Comparison of ENCODE assay signal across 20 cellular contexts in genomic region chr4:149754526-149754925, GRCh38.
DNase-seq lines count a peak whose midpoint lies in the region; ATAC-seq and TF ChIP-seq lines count a peak whose summit lies in the region.
"Had no signal": no experiment of that assay in that cellular context is flagged by ENCODE, and none has a peak within 500 bp of the region (broad histone marks: within the 10 kb centered on the region; RNA-seq: fewer than 3 reads in every experiment).

No MANE protein-coding gene starts in this region.

- no peaks in the 10 kb centered on the region for H3K27me3 Mint-ChIP-seq in neural crest cell (ENCODE audit: low read depth)
- H3K27me3 Mint-ChIP-seq in CD14-positive monocyte (ENCODE audit: low read depth in 3 of 3): no peaks in the 10 kb centered on the region
- H3K27me3 Mint-ChIP-seq: activated CD4-positive, alpha-beta memory T cell treated with anti-CD3 and anti-CD28 coated beads for 36 hours; IgD-negative memory B cell had no signal

- no peaks in the 10 kb centered on the region for H3K36me3 Mint-ChIP-seq in neural crest cell (ENCODE audit: low read depth)
- no peaks in the 10 kb centered on the region for H3K36me3 Mint-ChIP-seq in CD14-positive monocyte
- H3K36me3 Mint-ChIP-seq: activated CD4-positive, alpha-beta memory T cell treated with anti-CD3 and anti-CD28 coated beads for 36 hours; IgD-negative memory B cell had no signal

- ATAC-seq in HG02852 (IDR thresholded peaks at IDR 0.05; ENCODE audit: unreplicated experiment): no peak
- ATAC-seq in GM19455 (IDR thresholded peaks at IDR 0.05; ENCODE audit: unreplicated experiment): no peak
- ATAC-seq: activated T-cell treated with anti-CD3 and anti-CD28 coated beads, Interleukin-2, amount 50 U/mL, for 4 hours; heart right ventricle; left cardiac atrium; Panc1 had no signal

- no peak overlapping the region for H3K9ac ChIP-seq in adipocyte (ENCODE audit: low read length)
- H3K9ac ChIP-seq: BLaER1 had no signal

- TF ChIP-seq CTCF in fibroblast of pulmonary artery (IDR thresholded peaks at IDR 0.05; ENCODE audit: low read length, missing control alignments) (no peak), neural crest cell (conservative IDR thresholded peaks at IDR 0.05) (no peak), CD14-positive monocyte (IDR thresholded peaks at IDR 0.05) (no peak)

- H3K36me3 ChIP-seq in adipocyte (ENCODE audit: control insufficient read depth, insufficient read depth, low read length, severe bottlenecking): no peaks in the 10 kb centered on the region
- H3K36me3 ChIP-seq: BLaER1, heart right ventricle, tibial nerve had no signal

- intact Hi-C loops in CD14-positive monocyte (cut with micrococcal nuclease): no loop called here

- H3K9me3 Mint-ChIP-seq in neural crest cell: no peaks in the 10 kb centered on the region
- peaks cover 0 to 7% (median 2%) of the 10 kb centered on the region in 7 donors for H3K9me3 Mint-ChIP-seq in CD14-positive monocyte
- H3K9me3 Mint-ChIP-seq: activated CD4-positive, alpha-beta memory T cell treated with anti-CD3 and anti-CD28 coated beads for 36 hours; activated T-cell treated with anti-CD3 and anti-CD28 coated beads, Interleukin-2, amount 50 U/mL, for 4 hours; IgD-negative memory B cell had no signal

- no peak overlapping the region for H3K4me3 Mint-ChIP-seq in neural crest cell
- no peak overlapping the region for H3K4me3 Mint-ChIP-seq in CD14-positive monocyte
- H3K4me3 Mint-ChIP-seq: activated CD4-positive, alpha-beta memory T cell treated with anti-CD3 and anti-CD28 coated beads for 36 hours; activated T-cell treated with anti-CD3 and anti-CD28 coated beads, Interleukin-2, amount 50 U/mL, for 4 hours; IgD-negative memory B cell had no signal

- DNase-seq in ELR (ENCODE audit: low read depth) (peak; percentile 45), adipocyte (ENCODE audit: low read depth) (peak; percentile 46), fibroblast of pulmonary artery (ENCODE audit: low read depth) (peak; percentile 30), neural crest cell (ENCODE audit: low read depth, low spot score) (no peak), CD14-positive monocyte (ENCODE audit: low spot score) (no peak), GDM1 (lab: John Stamatoyannopoulos, UW) (no peak)
- DNase-seq: activated CD4-positive, alpha-beta memory T cell treated with anti-CD3 and anti-CD28 coated beads for 36 hours; activated T-cell treated with anti-CD3 and anti-CD28 coated beads, Interleukin-2, amount 50 U/mL, for 4 hours; DMS153; heart right ventricle; left cardiac atrium; NCI-H2107; NCI-H748 treated with DMSO at 0.1 percent for 48 hours; stimulated activated CD4-positive, alpha-beta T cell treated with anti-CD3 and anti-CD28 coated beads, Interleukin-4, amount 100 ng/mL, for 24 hours had no signal

- no peaks in the 10 kb centered on the region for H3K27me3 ChIP-seq in adipocyte (replicated peaks; ENCODE audit: control insufficient read depth, insufficient read depth, low read length)
- H3K27me3 ChIP-seq: BLaER1, heart right ventricle, tibial nerve had no signal

- H3K27ac Mint-ChIP-seq in neural crest cell (ENCODE audit: unreplicated experiment): peak overlapping the region; percentile 40
- no peak overlapping the region for H3K27ac Mint-ChIP-seq in CD14-positive monocyte
- H3K27ac Mint-ChIP-seq: activated CD4-positive, alpha-beta memory T cell treated with anti-CD3 and anti-CD28 coated beads for 36 hours; IgD-negative memory B cell had no signal

- no peaks in the 10 kb centered on the region for H3K4me1 Mint-ChIP-seq in neural crest cell
- no peaks in the 10 kb centered on the region for H3K4me1 Mint-ChIP-seq in CD14-positive monocyte
- H3K4me1 Mint-ChIP-seq: IgD-negative memory B cell had no signal

- no peaks in the 10 kb centered on the region for H3K9me3 ChIP-seq in adipocyte (ENCODE audit: control insufficient read depth, low read length)
- H3K9me3 ChIP-seq: BLaER1, heart right ventricle, tibial nerve had no signal

- no peaks in the 10 kb centered on the region for H3K4me1 ChIP-seq in adipocyte (ENCODE audit: control insufficient read depth, insufficient read depth, low read length)
- H3K4me1 ChIP-seq: BLaER1, heart right ventricle, tibial nerve had no signal

- no peak overlapping the region for H3K4me3 ChIP-seq in adipocyte (ENCODE audit: low read length)
- no peak overlapping the region for H3K4me3 ChIP-seq in fibroblast of pulmonary artery (replicated peaks; ENCODE audit: low read depth, low read length)
- H3K4me3 ChIP-seq: BLaER1, heart right ventricle, tibial nerve had no signal

Comparison
In these comparisons a context has a peak if more than half of its experiments do, and no peak if none do; other contexts are left out.
1. DNase-seq: peak in ELR (single experiment), adipocyte (single experiment) and fibroblast of pulmonary artery (single experiment); none in neural crest cell (single experiment), CD14-positive monocyte (single experiment) and GDM1 (single experiment).